23 cellular contexts compared by ENCODE assay signal in the genomic region with DNA sequence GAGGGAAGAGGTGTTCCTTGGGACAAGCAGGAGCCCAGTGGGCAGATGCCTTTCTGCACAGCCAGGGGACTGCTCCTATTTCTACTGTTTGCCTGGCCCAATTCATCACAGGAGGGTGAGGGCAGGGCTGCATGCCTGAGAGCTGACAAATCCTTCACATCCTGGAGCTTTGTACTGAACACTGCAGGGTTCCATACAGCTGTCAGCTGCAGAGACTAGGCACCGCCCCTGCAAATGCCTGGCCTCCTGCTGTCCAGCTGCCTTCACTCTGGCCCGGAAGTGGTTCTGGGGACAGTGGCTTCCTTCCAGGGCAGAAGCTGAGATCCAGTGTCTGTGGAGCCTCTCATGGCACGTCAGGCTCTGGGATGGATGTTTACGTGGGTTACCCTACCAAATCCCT.
DNase-seq lines count a peak whose midpoint lies in the region; ATAC-seq and TF ChIP-seq lines count a peak whose summit lies in the region.
"Had no signal": no experiment of that assay in that cellular context is flagged by ENCODE, and none has a peak within 500 bp of the region (broad histone marks: within the 10 kb centered on the region; RNA-seq: fewer than 3 reads in every experiment).

No MANE protein-coding gene starts in this region.

- no TSS peak for BruUV-seq in HCT116 (replicated peaks; lab: Mats Ljungman, UMichigan)

- TF ChIP-seq RAD21 in HCT116 (IDR thresholded peaks at IDR 0.05; ENCODE audit: low read depth) = no peak

- H3K27ac ChIP-seq in HCT116 (ENCODE audit: low read depth, low read length) (no peak overlapping the region), RWPE1 (no peak overlapping the region), endodermal cell (ENCODE audit: low read depth, low read length) (no peak overlapping the region)
- H3K27ac ChIP-seq: BLaER1, coronary artery, ovary, right lobe of liver, tibial nerve, WERI-Rb-1 had no signal

- intact Hi-C loops in HCT116 (cut with micrococcal nuclease) = no loop called here

- peak; percentile 93 for ATAC-seq in HCT116
- no peak for ATAC-seq in GM18868 (IDR thresholded peaks at IDR 0.05; ENCODE audit: unreplicated experiment)
- no peak for ATAC-seq in GM19452 (IDR thresholded peaks at IDR 0.05; ENCODE audit: unreplicated experiment)
- ATAC-seq: activated CD8-positive, alpha-beta T cell treated with anti-CD3 and anti-CD28 coated beads, Interleukin-2, amount 10 ng/mL, durations not matched to agents 7 days and 5 days; activated T-cell treated with anti-CD3 and anti-CD28 coated beads, Interleukin-2, amount 50 U/mL, for 4 hours; right lobe of liver had no signal

- H3K27me3 ChIP-seq in HCT116 (ENCODE audit: insufficient read depth, low read length) = no peaks in the 10 kb centered on the region
- H3K27me3 ChIP-seq in endodermal cell (ENCODE audit: control insufficient read depth, insufficient read depth, low read length, poor library complexity, severe bottlenecking) = no peaks in the 10 kb centered on the region
- H3K27me3 ChIP-seq: BLaER1, ovary, right lobe of liver, tibial nerve had no signal

- RAD21 ChIA-PET in HCT116 (lab: Charles Lee; ENCODE audit: low non-redundant PET in 1 of 2, low total read pairs in 2 of 2, uncharacterized antibody in 2 of 2, unreplicated experiment in 2 of 2) = no interaction called here

- peaks cover 37% of the 10 kb centered on the region for H3K9me3 Mint-ChIP-seq in endodermal cell
- no peaks in the 10 kb centered on the region for H3K9me3 Mint-ChIP-seq in T-helper 2 cell treated with Interferon-gamma antibody and Interleukin-4, amounts not matched to agents 5 μg/mL and 100 μg/mL, for 36 hours
- H3K9me3 Mint-ChIP-seq: activated T-cell treated with anti-CD3 and anti-CD28 coated beads, Interleukin-2, amount 50 U/mL, for 4 hours; immature natural killer cell had no signal

- no peaks in the 10 kb centered on the region for H3K9me2 ChIP-seq in HCT116 (ENCODE audit: insufficient read depth)

- CTCF ChIA-PET in HCT116 (lab: Charles Lee) = no interaction called here
- CTCF ChIA-PET in RWPE1 (lab: Yijun Ruan, JAX) = interaction anchor here (0.5 to 0.7 kb wide), 3 partner anchors 9 to 858 kb away, joined by 3 read pairs; no protein-coding TSS in a partner anchor

- H3K36me3 ChIP-seq in HCT116 (ENCODE audit: control insufficient read depth in 1 of 2, insufficient read depth in 2 of 2, low read length in 2 of 2) (no peaks in the 10 kb centered on the region), endodermal cell (ENCODE audit: control insufficient read depth, insufficient read depth, low read length) (no peaks in the 10 kb centered on the region)
- H3K36me3 ChIP-seq: BLaER1, ovary, right lobe of liver, tibial nerve, WERI-Rb-1 had no signal

- DNase-seq in HCT116 (ENCODE audit: low read depth, low spot score) = peak; percentile 40
- peak; percentile 17 for DNase-seq in RWPE1 (ENCODE audit: low spot score)
- DNase-seq in endodermal cell = peak; percentile 68
- DNase-seq in smooth muscle cell of the brain vasculature (ENCODE audit: low read depth, low spot score) = peak; percentile 86
- DNase-seq in T-helper 2 cell treated with Interferon-gamma antibody and Interleukin-4, amounts not matched to agents 5 μg/mL and 100 μg/mL, for 36 hours (ENCODE audit: low spot score) = no peak
- DNase-seq: activated CD8-positive, alpha-beta T cell treated with anti-CD3 and anti-CD28 coated beads, Interleukin-2, amount 10 ng/mL, durations not matched to agents 7 days and 5 days; activated naive CD4-positive, alpha-beta T cell treated with anti-CD3 and anti-CD28 coated beads, Interleukin-2, amount 50 U/mL, for 16 hours; activated T-cell treated with anti-CD3 and anti-CD28 coated beads, Interleukin-2, amount 50 U/mL, for 4 hours; aorta; immature natural killer cell; NCI-H1436; NCI-H2227 treated with DMSO at 0.1 percent for 48 hours; ovary; SIG-M5; stimulated activated naive CD4-positive, alpha-beta T cell treated with Interleukin-2 at 50 U/mL for 16 hours; T-helper 2 cell; WERI-Rb-1 had no signal

- TF ChIP-seq CTCF in HCT116 (IDR thresholded peaks at IDR 0.05 in 2 of 3, conservative IDR thresholded peaks at IDR 0.05 in 1 of 3; ENCODE audit: borderline replicate concordance in 1 of 3, insufficient read depth in 1 of 3, low read depth in 2 of 3, low read length in 2 of 3) (no peak), RWPE1 (conservative IDR thresholded peaks at IDR 0.05; ENCODE audit: low read depth) (no peak), endodermal cell (conservative IDR thresholded peaks at IDR 0.05) (no peak)

- H3K27ac Mint-ChIP-seq in endodermal cell = no peak overlapping the region
- H3K27ac Mint-ChIP-seq in T-helper 2 cell treated with Interferon-gamma antibody and Interleukin-4, amounts not matched to agents 5 μg/mL and 100 μg/mL, for 36 hours = no peak overlapping the region
- H3K27ac Mint-ChIP-seq: activated CD8-positive, alpha-beta T cell treated with anti-CD3 and anti-CD28 coated beads, Interleukin-2, amount 10 ng/mL, durations not matched to agents 7 days and 5 days; immature natural killer cell had no signal

- H3K9me3 ChIP-seq in HCT116 (ENCODE audit: control insufficient read depth in 1 of 2, insufficient read depth in 1 of 2, low read depth in 1 of 2, low read length in 2 of 2) (peaks cover 0 to 8% of the 10 kb centered on the region in 2 experiments; a peak in 1 of 4 replicates), endodermal cell (ENCODE audit: control insufficient read depth, low read length) (peaks cover 70% of the 10 kb centered on the region)
- H3K9me3 ChIP-seq: ovary, right lobe of liver had no signal

- H3K9ac ChIP-seq in HCT116 (ENCODE audit: low read length) = no peak overlapping the region
- H3K9ac ChIP-seq in endodermal cell (ENCODE audit: extremely low read depth, low read length, poor library complexity, severe bottlenecking) = no peak overlapping the region
- H3K9ac ChIP-seq: BLaER1 had no signal

- H3K4me1 ChIP-seq in HCT116 (ENCODE audit: control insufficient read depth in 1 of 2, insufficient read depth in 2 of 2, low read length in 2 of 2) (peaks cover 0 to 14% of the 10 kb centered on the region in 2 experiments; a peak in 2 of 4 replicates), endodermal cell (ENCODE audit: control insufficient read depth, insufficient read depth, low read length) (no peaks in the 10 kb centered on the region)
- H3K4me1 ChIP-seq: BLaER1, right lobe of liver, tibial nerve had no signal

- H4K20me1 ChIP-seq in HCT116 (ENCODE audit: insufficient read depth) = no peaks in the 10 kb centered on the region
- H4K20me1 ChIP-seq: BLaER1 had no signal

- H3K4me3 ChIP-seq in HCT116 (replicated peaks in 1 of 2; ENCODE audit: low read depth in 1 of 2, low read length in 2 of 2) = peak overlapping the region in 1 of 2 experiments; percentile 8; a peak in 1 of 4 replicates
- H3K4me3 ChIP-seq in endodermal cell (ENCODE audit: low read length) = no peak overlapping the region
- H3K4me3 ChIP-seq: BLaER1, coronary artery, ovary, right lobe of liver, tibial nerve had no signal

- H3K4me1 Mint-ChIP-seq in endodermal cell = no peaks in the 10 kb centered on the region
- H3K4me1 Mint-ChIP-seq in T-helper 2 cell treated with Interferon-gamma antibody and Interleukin-4, amounts not matched to agents 5 μg/mL and 100 μg/mL, for 36 hours (ENCODE audit: low read depth) = no peaks in the 10 kb centered on the region
- H3K4me1 Mint-ChIP-seq: immature natural killer cell had no signal

- WGBS in endodermal cell (ENCODE audit: insufficient coverage in 1 of 2, insufficient read length in 1 of 2), 2 experiments = 68 to 76% methylated on average over 4 of the region's 4 CpGs

- POLR2A ChIA-PET in HCT116 (lab: Charles Lee) = no interaction called here
- POLR2A ChIA-PET in RWPE1 (lab: Yijun Ruan, JAX; ENCODE audit: low non-redundant PET) = no interaction called here

- H2AFZ ChIP-seq in HCT116 (ENCODE audit: low read depth, low read length, poor library complexity, severe bottlenecking) = no peak overlapping the region

- H3K4me2 ChIP-seq in HCT116 (ENCODE audit: low read length) = peak overlapping the region; percentile 56
- H3K4me2 ChIP-seq: BLaER1 had no signal

- H3K4me3 Mint-ChIP-seq in endodermal cell = no peak overlapping the region
- H3K4me3 Mint-ChIP-seq in T-helper 2 cell treated with Interferon-gamma antibody and Interleukin-4, amounts not matched to agents 5 μg/mL and 100 μg/mL, for 36 hours = no peak overlapping the region
- H3K4me3 Mint-ChIP-seq: activated CD8-positive, alpha-beta T cell treated with anti-CD3 and anti-CD28 coated beads, Interleukin-2, amount 10 ng/mL, durations not matched to agents 7 days and 5 days; activated T-cell treated with anti-CD3 and anti-CD28 coated beads, Interleukin-2, amount 50 U/mL, for 4 hours; immature natural killer cell had no signal

- no peaks in the 10 kb centered on the region for H3K27me3 Mint-ChIP-seq in endodermal cell (ENCODE audit: insufficient read depth)
- no peaks in the 10 kb centered on the region for H3K27me3 Mint-ChIP-seq in T-helper 2 cell treated with Interferon-gamma antibody and Interleukin-4, amounts not matched to agents 5 μg/mL and 100 μg/mL, for 36 hours (ENCODE audit: low read depth)

- no peaks in the 10 kb centered on the region for H3K36me3 Mint-ChIP-seq in endodermal cell (ENCODE audit: low read depth)
- H3K36me3 Mint-ChIP-seq in T-helper 2 cell treated with Interferon-gamma antibody and Interleukin-4, amounts not matched to agents 5 μg/mL and 100 μg/mL, for 36 hours (ENCODE audit: low read depth) = no peaks in the 10 kb centered on the region
- H3K36me3 Mint-ChIP-seq: immature natural killer cell had no signal

- H3K79me2 ChIP-seq in HCT116 (ENCODE audit: insufficient read depth, low read length) = no peaks in the 10 kb centered on the region

- no peak for TF ChIP-seq POLR2A in HCT116 (IDR thresholded peaks at IDR 0.05; ENCODE audit: borderline replicate concordance, extremely low read depth, insufficient read depth, insufficient read length)

TF ChIP-seq in HCT116, 20 proteins besides CTCF, POLR2A, EP300 and RAD21 (continues in another document):
- no peak for TF ChIP-seq ELF1 (IDR thresholded peaks at IDR 0.05; ENCODE audit: borderline replicate concordance, low read depth)
